8 cellular contexts compared by ENCODE assay signal in genomic region chr12:108561852-108562347, GRCh38. TPM values are rescaled to one million over a fixed set of nuclear protein-coding genes. Genes with fewer than 3 reads are reported as not detected.
DNase-seq lines count a peak whose midpoint lies in the region; ATAC-seq and TF ChIP-seq lines count a peak whose summit lies in the region.

No MANE protein-coding gene starts in this region.

- peak overlapping the region; percentile 99 for H3K27ac ChIP-seq in mesodermal cell (ENCODE audit: low read depth, low read length, severe bottlenecking)

- no TSS peak for BruUV-seq in MCF 10A (replicated peaks; lab: Mats Ljungman, UMichigan)

- H3K27ac Mint-ChIP-seq in MCF 10A (ENCODE audit: low read depth, unreplicated experiment), result peak overlapping the region; percentile 99

- H3K9me3 Mint-ChIP-seq in MCF 10A (ENCODE audit: unreplicated experiment), result no peaks in the 10 kb centered on the region

- WGBS in mesodermal cell (ENCODE audit: insufficient coverage in 2 of 2), 2 experiments, result 0 to 2% methylated on average over 19 of the region's 20 CpGs

- ATAC-seq in GM18498 (IDR thresholded peaks at IDR 0.05; ENCODE audit: unreplicated experiment) (no peak), GM18511 (IDR thresholded peaks at IDR 0.05; ENCODE audit: unreplicated experiment) (no peak)

- POLR2A ChIA-PET in MCF 10A (lab: Yijun Ruan, JAX), result interaction anchor here (0.6 to 8.3 kb wide), 34 partner anchors 8 to 816 kb away, joined by 3 to 105 read pairs (median 5); partner anchors contain the start of genes ALKBH2, CORO1C, SSH1 and USP30

- H3K27me3 Mint-ChIP-seq in MCF 10A (ENCODE audit: insufficient read depth, unreplicated experiment), result no peaks in the 10 kb centered on the region

- no peaks in the 10 kb centered on the region for H3K9me3 ChIP-seq in ES-I3 (ENCODE audit: control insufficient read depth, insufficient read depth, low read length)
- H3K9me3 ChIP-seq in mesodermal cell (ENCODE audit: control insufficient read depth, low read length), result no peaks in the 10 kb centered on the region

- peak overlapping the region; percentile 98 for H3K4me3 ChIP-seq in mesodermal cell (ENCODE audit: extremely low read depth, insufficient read depth, low read length, poor library complexity, severe bottlenecking)

- CTCF ChIA-PET in MCF 10A (lab: Yijun Ruan, JAX), result interaction anchor here (1.1 to 14.4 kb wide), 4 partner anchors 56 to 538 kb away, joined by 3 to 274 read pairs (median 6); no protein-coding TSS in a partner anchor

- intact Hi-C loops in MCF 10A (cut with micrococcal nuclease), result loop anchor here (2.0 to 5.0 kb wide), 3 partner anchors 170 to 389 kb away; partner anchors contain the start of gene CORO1C

- H3K4me1 Mint-ChIP-seq in MCF 10A (ENCODE audit: insufficient read depth, unreplicated experiment), result peaks cover 27% of the 10 kb centered on the region

- peak overlapping the region; percentile 96 for H3K4me3 Mint-ChIP-seq in MCF 10A (ENCODE audit: unreplicated experiment)

- no peak for TF ChIP-seq CTCF in MCF 10A (IDR thresholded peaks at IDR 0.05; ENCODE audit: unreplicated experiment)

- peak overlapping the region; percentile 94 for H3K9ac ChIP-seq in ES-I3 (ENCODE audit: low read depth, low read length)

- H3K36me3 ChIP-seq in ES-I3 (ENCODE audit: insufficient read depth, low read length) (peaks cover 14% of the 10 kb centered on the region), mesodermal cell (ENCODE audit: control insufficient read depth, insufficient read depth, low read length) (peaks cover 54% of the 10 kb centered on the region)

- H3K36me3 Mint-ChIP-seq in MCF 10A (ENCODE audit: insufficient read depth, unreplicated experiment), result peaks cover 46% of the 10 kb centered on the region

- 0 out of 2 replicates have a peak, but pooled peaks cover 4% of the 10 kb centered on the region for H3K4me1 ChIP-seq in ES-I3 (ENCODE audit: insufficient read depth, low read length)
- peaks cover 3% of the 10 kb centered on the region for H3K4me1 ChIP-seq in mesodermal cell (ENCODE audit: control insufficient read depth, insufficient read depth, low read length, poor library complexity, severe bottlenecking)

- DNase-seq in KG1 (lab: John Stamatoyannopoulos, UW), result peak; percentile 88
- no peak for DNase-seq in MCF 10A (ENCODE audit: unreplicated experiment)
- DNase-seq in SHP77 treated with DMSO at 0.1 percent for 48 hours (lab: John Stamatoyannopoulos, UW), result no peak
- DNase-seq in cortex of kidney (lab: John Stamatoyannopoulos, UW), result no peak

RNA-seq across cellular contexts. Expression of gene ISCU, which starts 0.5 kb away (rescaled TPM):
- 115 and 125 TPM in 2 replicates for total RNA-seq in MCF 10A (2022)
- 145 TPM for polyA plus RNA-seq in mesodermal cell (2013, experiment 1 of 2)
- polyA plus RNA-seq in mesodermal cell (2013, experiment 2 of 2), result 137 TPM

RNA-seq across cellular contexts. Expression of gene SART3, which starts 0.9 kb away (rescaled TPM):
- total RNA-seq in MCF 10A (2022), result 73.4 and 85.4 TPM in 2 replicates
- polyA plus RNA-seq in mesodermal cell (2013, experiment 1 of 2), result 44.2 TPM
- 38.5 TPM for polyA plus RNA-seq in mesodermal cell (2013, experiment 2 of 2)

RNA-seq across cellular contexts. Expression of gene TMEM119, which starts 36.0 kb away (rescaled TPM):
- not detected in 2 replicates for total RNA-seq in MCF 10A (2022)
- 6.6 TPM for polyA plus RNA-seq in mesodermal cell (2013, experiment 1 of 2)
- 6.6 TPM for polyA plus RNA-seq in mesodermal cell (2013, experiment 2 of 2)

RNA-seq across cellular contexts. Expression of gene FICD, which starts 46.8 kb away (rescaled TPM):
- 14.3 and 15.2 TPM in 2 replicates for total RNA-seq in MCF 10A (2022)
- 4.1 TPM for polyA plus RNA-seq in mesodermal cell (2013, experiment 1 of 2)
- polyA plus RNA-seq in mesodermal cell (2013, experiment 2 of 2), result 3.5 TPM
